In the genomic region with DNA sequence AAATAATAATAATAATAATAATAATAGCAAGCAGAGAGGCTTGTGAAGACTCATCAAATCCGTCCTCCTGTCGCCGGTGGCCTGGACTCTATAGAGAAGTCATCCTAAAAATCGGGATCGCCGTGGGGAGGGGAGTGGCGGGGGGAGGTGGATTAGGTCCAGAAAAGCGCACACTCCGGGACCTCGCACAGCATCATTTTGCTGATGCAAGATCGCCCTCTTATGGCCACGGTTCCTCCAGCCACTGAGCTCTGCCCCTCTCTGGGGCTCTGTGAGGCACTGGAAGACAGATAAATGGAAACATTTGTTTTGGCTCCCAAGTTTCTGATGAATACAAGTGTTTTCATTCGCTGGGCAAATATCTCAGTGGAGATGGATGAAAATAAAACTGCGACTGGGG, we compare ENCODE assay signal across 8 cellular contexts.
DNase-seq lines count a peak whose midpoint lies in the region; ATAC-seq, FAIRE-seq and TF ChIP-seq lines count a peak whose summit lies in the region.

No MANE protein-coding gene starts in this region.

- DNase-seq in A673 (ENCODE audit: low spot score) (peak; percentile 83), GM03348 (ENCODE audit: low spot score) (peak; percentile 74), NCI-H345 treated with DMSO at 0.1 percent for 48 hours (lab: John Stamatoyannopoulos, UW; ENCODE audit: unreplicated experiment) (peak; percentile 36), K562 (ENCODE audit: extremely low read depth in 1 of 4, low spot score in 3 of 4) (peak; percentile 48 to 69 (median 58)), islet precursor cell (peak; percentile 79), testis (peak; percentile 71), RCC 7860 (ENCODE audit: low spot score) (no peak)

- WGBS in K562 (ENCODE audit: insufficient coverage, low coverage, missing lambda C conversion rate) = 0% methylated on average over 14 of the region's 14 CpGs
- WGBS in testis, 2 donors = 24 to 31% methylated on average over 14 of the region's 14 CpGs

- no peaks in the 10 kb centered on the region for H3K27me3 ChIP-seq in A673 (replicated peaks; ENCODE audit: insufficient read depth, low read depth, low read length, poor library complexity)
- peaks cover 20 to 31% of the 10 kb centered on the region in 2 experiments; a peak in 4 of 5 replicates for H3K27me3 ChIP-seq in K562 (ENCODE audit: control insufficient read depth in 2 of 2, insufficient read depth in 2 of 2, low read length in 2 of 2)
- no peaks in the 10 kb centered on the region for H3K27me3 ChIP-seq in testis

- TF ChIP-seq POLR2A in K562 (conservative IDR thresholded peaks at IDR 0.05) = no peak
- TF ChIP-seq POLR2A in testis (IDR thresholded peaks at IDR 0.05) = no peak

- H2AFZ ChIP-seq in K562 (ENCODE audit: low read depth, low read length) = no peak overlapping the region

- H3K9ac ChIP-seq in K562 (ENCODE audit: insufficient read depth in 1 of 2, low read depth in 2 of 2, low read length in 2 of 2) = no peak overlapping the region

- ATAC-seq in K562 = peak; percentile 99
- ATAC-seq in GM19395 (IDR thresholded peaks at IDR 0.05; ENCODE audit: unreplicated experiment) = no peak

- H3K4me1 ChIP-seq in A673 (ENCODE audit: insufficient read depth, low read length, poor library complexity, severe bottlenecking) = peaks cover 8% of the 10 kb centered on the region
- H3K4me1 ChIP-seq in K562 (replicated peaks in 1 of 2; ENCODE audit: control insufficient read depth in 2 of 2, insufficient read depth in 2 of 2, low read length in 2 of 2) = no peaks in the 10 kb centered on the region; a peak in 1 of 5 replicates
- no peaks in the 10 kb centered on the region for H3K4me1 ChIP-seq in testis

- H3K27ac ChIP-seq in A673 (ENCODE audit: low read depth, low read length, poor library complexity, severe bottlenecking) (peak overlapping the region; percentile 55), K562 (ENCODE audit: extremely low read depth, low read depth, low read length) (no peak overlapping the region), testis (no peak overlapping the region)

- TF ChIP-seq RAD21 in K562 (CRISPR knock-in tag; conservative IDR thresholded peaks at IDR 0.05 in 1 of 2, IDR thresholded peaks at IDR 0.05 in 1 of 2) = peak; percentile 57 to 75

- peaks cover 2% of the 10 kb centered on the region; the same call in 1 of the 2 replicates for H4K20me1 ChIP-seq in K562 (replicated peaks; ENCODE audit: control insufficient read depth, insufficient read depth, low read length)

- no peaks in the 10 kb centered on the region for H3K9me1 ChIP-seq in K562 (ENCODE audit: control insufficient read depth, insufficient read depth, low read length)

- CTCF ChIA-PET in A673 (lab: Charles Lee) = interaction anchor here (0.5 to 1.3 kb wide), 8 partner anchors 11 to 423 kb away, joined by 3 to 11 read pairs (median 3); no protein-coding TSS in a partner anchor
- CTCF ChIA-PET in K562 (lab: Yijun Ruan, JAX; ENCODE audit: low intra/inter-chr PET ratio) = interaction anchor here (0.6 to 0.9 kb wide), 3 partner anchors 59 to 1059 kb away, joined by 3 to 4 read pairs (median 3); no protein-coding TSS in a partner anchor

- POLR2A ChIA-PET in A673 (lab: Charles Lee; ENCODE audit: low non-redundant PET) = no interaction called here
- POLR2A ChIA-PET in K562 (lab: Yijun Ruan, JAX) = interaction anchor here (1.0 kb wide), 1 partner anchor 8 kb away, joined by 4 read pairs; no protein-coding TSS in a partner anchor

- H3K36me3 ChIP-seq in A673 (ENCODE audit: insufficient read depth, low read length, poor library complexity, severe bottlenecking) = no peaks in the 10 kb centered on the region
- no peaks in the 10 kb centered on the region for H3K36me3 ChIP-seq in K562 (ENCODE audit: control insufficient read depth, insufficient read depth, low read length)
- H3K36me3 ChIP-seq in testis (ENCODE audit: low read depth, missing control alignments) = no peaks in the 10 kb centered on the region

- H3K9me3 ChIP-seq in A673 (ENCODE audit: low read depth, low read length, poor library complexity, severe bottlenecking) = no peaks in the 10 kb centered on the region
- no peaks in the 10 kb centered on the region for H3K9me3 ChIP-seq in K562 (replicated peaks; ENCODE audit: control insufficient read depth, insufficient read depth, low read depth, low read length)
- no peaks in the 10 kb centered on the region for H3K9me3 ChIP-seq in testis

- BruUV-seq in A673 (replicated peaks; lab: Mats Ljungman, UMichigan) = no TSS peak
- BruUV-seq in K562 (replicated peaks; lab: Mats Ljungman, UMichigan) = no TSS peak

- no peak overlapping the region for H3K4me3 ChIP-seq in A673 (ENCODE audit: low read depth, low read length, poor library complexity, severe bottlenecking)
- no peak overlapping the region for H3K4me3 ChIP-seq in K562
- no peak overlapping the region for H3K4me3 ChIP-seq in testis

- in situ Hi-C loops in K562 (cut with MboI) = no loop called here

- intact Hi-C loops in A673 (cut with micrococcal nuclease; ENCODE audit: unreplicated experiment) (loop anchor here (2.0 to 5.0 kb wide), 2 partner anchors 271 to 403 kb away; no protein-coding TSS in a partner anchor), K562 (cut with micrococcal nuclease) (loop anchor here (5.0 to 10.0 kb wide), 2 partner anchors 121 to 877 kb away; a partner anchor contains a TSS), testis (cut with DNase I; ENCODE audit: low total_unique reads) (no loop called here)

- H3K79me2 ChIP-seq in K562 (ENCODE audit: control insufficient read depth, insufficient read depth, low read length) = no peaks in the 10 kb centered on the region

- H3K4me2 ChIP-seq in K562 (ENCODE audit: insufficient read depth, low read length) = no peak overlapping the region

- TF ChIP-seq CTCF in A673 (conservative IDR thresholded peaks at IDR 0.05; ENCODE audit: low read depth, low read length) = peak; percentile 77
- TF ChIP-seq CTCF in K562 (IDR thresholded peaks at IDR 0.05 in 2 of 3, conservative IDR thresholded peaks at IDR 0.05 in 1 of 3; ENCODE audit: insufficient read depth in 2 of 3, low read depth in 1 of 3, low read length in 3 of 3) = peak; percentile 71 to 81 (median 79)
- peak; percentile 10 to 31 (median 15) for TF ChIP-seq CTCF in testis (IDR thresholded peaks at IDR 0.05)

- TF ChIP-seq EP300 in K562 (IDR thresholded peaks at IDR 0.05; ENCODE audit: low read length) = no peak

- FAIRE-seq in K562 (lab: Jason Lieb, UNC) = peak; percentile 82
- no peak for FAIRE-seq in RCC 7860 (lab: Jason Lieb, UNC)

TF ChIP-seq in K562, 482 proteins besides CTCF, POLR2A, EP300 and RAD21:
- TF ChIP-seq RCOR1 (IDR thresholded peaks at IDR 0.05; ENCODE audit: borderline replicate concordance in 1 of 2, low read depth in 2 of 2, low read length in 2 of 2) (0 out of 4 replicates have a peak, but pooled peaks of 1 of the 2 experiments have one; percentile 20), THRAP3 (IDR thresholded peaks at IDR 0.05; ENCODE audit: borderline replicate concordance) (no peak), MAZ (CRISPR knock-in tag; conservative IDR thresholded peaks at IDR 0.05 in 1 of 2, IDR thresholded peaks at IDR 0.05 in 1 of 2) (peak in 1 of 2 experiments; percentile 22; a peak in 1 of 4 replicates), CREM (IDR thresholded peaks at IDR 0.05; ENCODE audit: low read depth) (0 out of 2 replicates have a peak, but pooled peaks have one; percentile 9), SMC3 (conservative IDR thresholded peaks at IDR 0.05; ENCODE audit: insufficient read depth, low read depth, low read length) (peak; percentile 78), CEBPG (CRISPR knock-in tag; IDR thresholded peaks at IDR 0.05) (peak; percentile 73; the same call in 1 of the 2 replicates), CEBPG (tag; conservative IDR thresholded peaks at IDR 0.05 in 1 of 2, IDR thresholded peaks at IDR 0.05 in 1 of 2) (0 out of 4 replicates have a peak, but pooled peaks of 1 of the 2 experiments have one; percentile 15), RUNX1 (IDR thresholded peaks at IDR 0.05; ENCODE audit: low read depth) (no peak)
- TF ChIP-seq, protein P1, sequence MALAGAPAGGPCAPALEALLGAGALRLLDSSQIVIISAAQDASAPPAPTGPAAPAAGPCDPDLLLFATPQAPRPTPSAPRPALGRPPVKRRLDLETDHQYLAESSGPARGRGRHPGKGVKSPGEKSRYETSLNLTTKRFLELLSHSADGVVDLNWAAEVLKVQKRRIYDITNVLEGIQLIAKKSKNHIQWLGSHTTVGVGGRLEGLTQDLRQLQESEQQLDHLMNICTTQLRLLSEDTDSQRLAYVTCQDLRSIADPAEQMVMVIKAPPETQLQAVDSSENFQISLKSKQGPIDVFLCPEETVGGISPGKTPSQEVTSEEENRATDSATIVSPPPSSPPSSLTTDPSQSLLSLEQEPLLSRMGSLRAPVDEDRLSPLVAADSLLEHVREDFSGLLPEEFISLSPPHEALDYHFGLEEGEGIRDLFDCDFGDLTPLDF (CRISPR knock-in tag; IDR thresholded peaks at IDR 0.05) = no peak
- TF ChIP-seq, protein P2, sequence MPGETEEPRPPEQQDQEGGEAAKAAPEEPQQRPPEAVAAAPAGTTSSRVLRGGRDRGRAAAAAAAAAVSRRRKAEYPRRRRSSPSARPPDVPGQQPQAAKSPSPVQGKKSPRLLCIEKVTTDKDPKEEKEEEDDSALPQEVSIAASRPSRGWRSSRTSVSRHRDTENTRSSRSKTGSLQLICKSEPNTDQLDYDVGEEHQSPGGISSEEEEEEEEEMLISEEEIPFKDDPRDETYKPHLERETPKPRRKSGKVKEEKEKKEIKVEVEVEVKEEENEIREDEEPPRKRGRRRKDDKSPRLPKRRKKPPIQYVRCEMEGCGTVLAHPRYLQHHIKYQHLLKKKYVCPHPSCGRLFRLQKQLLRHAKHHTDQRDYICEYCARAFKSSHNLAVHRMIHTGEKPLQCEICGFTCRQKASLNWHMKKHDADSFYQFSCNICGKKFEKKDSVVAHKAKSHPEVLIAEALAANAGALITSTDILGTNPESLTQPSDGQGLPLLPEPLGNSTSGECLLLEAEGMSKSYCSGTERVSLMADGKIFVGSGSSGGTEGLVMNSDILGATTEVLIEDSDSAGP (CRISPR knock-in tag; IDR thresholded peaks at IDR 0.05) = no peak
- TF ChIP-seq, protein P3, sequence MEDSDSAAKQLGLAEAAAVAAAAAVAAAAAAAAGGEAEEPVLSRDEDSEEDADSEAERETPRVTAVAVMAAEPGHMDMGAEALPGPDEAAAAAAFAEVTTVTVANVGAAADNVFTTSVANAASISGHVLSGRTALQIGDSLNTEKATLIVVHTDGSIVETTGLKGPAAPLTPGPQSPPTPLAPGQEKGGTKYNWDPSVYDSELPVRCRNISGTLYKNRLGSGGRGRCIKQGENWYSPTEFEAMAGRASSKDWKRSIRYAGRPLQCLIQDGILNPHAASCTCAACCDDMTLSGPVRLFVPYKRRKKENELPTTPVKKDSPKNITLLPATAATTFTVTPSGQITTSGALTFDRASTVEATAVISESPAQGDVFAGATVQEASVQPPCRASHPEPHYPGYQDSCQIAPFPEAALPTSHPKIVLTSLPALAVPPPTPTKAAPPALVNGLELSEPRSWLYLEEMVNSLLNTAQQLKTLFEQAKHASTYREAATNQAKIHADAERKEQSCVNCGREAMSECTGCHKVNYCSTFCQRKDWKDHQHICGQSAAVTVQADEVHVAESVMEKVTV (CRISPR knock-in tag; IDR thresholded peaks at IDR 0.05) = 0 out of 2 replicates have a peak, but pooled peaks have one; percentile 19

Comparison
In these comparisons a context has a peak if more than half of its experiments do, and no peak if none do; other contexts are left out.
1. CTCF ChIP-seq: peak in every context shown above with its lines; median percentile 79 in K562; 77 in A673; 15 in testis.